ENCODE assay signal across 34 cellular contexts in the genomic region with DNA sequence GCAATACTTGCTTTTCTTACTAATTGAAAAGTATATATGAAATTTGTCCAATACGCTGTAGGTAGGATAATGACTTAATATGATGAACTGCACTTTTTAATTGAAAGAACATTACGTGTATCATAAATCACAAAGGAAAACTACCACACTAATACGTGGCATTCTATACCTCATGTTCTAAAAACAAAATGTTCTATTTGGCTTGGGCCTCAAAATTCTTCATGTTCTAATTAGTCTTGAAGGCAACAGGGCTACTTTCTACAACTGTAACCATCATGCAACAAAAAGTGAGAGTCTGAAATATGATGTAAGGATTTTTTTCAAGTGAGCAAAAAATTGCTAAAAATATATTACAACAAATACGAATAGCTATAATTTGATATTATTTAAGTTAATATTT. TPM values are rescaled to one million over a fixed set of nuclear protein-coding genes. Genes with fewer than 3 reads are reported as not detected.
"Had no signal": no experiment of that assay in that cellular context is flagged by ENCODE, and none has a peak within 500 bp of the region (broad histone marks: within the 10 kb centered on the region; RNA-seq: fewer than 3 reads in every experiment).

No MANE protein-coding gene starts in this region.

- H3K36me3 ChIP-seq: WERI-Rb-1 had no signal

- ATAC-seq: activated CD4-positive, alpha-beta T cell treated with anti-CD3 and anti-CD28 coated beads for 36 hours; activated CD4-positive, CD25-positive, alpha-beta regulatory T cell treated with anti-CD3 and anti-CD28 coated beads, Interleukin-2, amount 50 U/mL, for 24 hours; activated CD8-positive, alpha-beta memory T cell treated with anti-CD3 and anti-CD28 coated beads, Interleukin-2, amount 10 ng/mL, durations not matched to agents 7 days and 5 days; activated CD8-positive, alpha-beta T cell treated with anti-CD3 and anti-CD28 coated beads for 36 hours; activated CD8-positive, alpha-beta T cell treated with anti-CD3 and anti-CD28 coated beads, Interleukin-2, amount 10 ng/mL, durations not matched to agents 7 days and 5 days; T-cell; T-helper 17 cell; WTC11 had no signal

- H3K27ac ChIP-seq: VCaP, WERI-Rb-1 had no signal

- DNase-seq: activated B cell treated with CpG ODN at 0.5 μM for 24 hours; activated CD4-positive, alpha-beta memory T cell treated with anti-CD3 and anti-CD28 coated beads for 36 hours; activated CD4-positive, alpha-beta memory T cell treated with anti-CD3 and anti-CD28 coated beads, Interleukin-2, amount 10 ng/mL, durations not matched to agents 7 days and 5 days; activated CD4-positive, alpha-beta T cell treated with anti-CD3 and anti-CD28 coated beads for 1 hour; activated CD4-positive, alpha-beta T cell treated with anti-CD3 and anti-CD28 coated beads for 36 hours; activated CD4-positive, alpha-beta T cell treated with anti-CD3 and anti-CD28 coated beads for 4 hours; activated CD4-positive, alpha-beta T cell treated with anti-CD3 and anti-CD28 coated beads for 48 hours; activated CD4-positive, alpha-beta T cell treated with anti-CD3 and anti-CD28 coated beads, Interleukin-2, amount 10 ng/mL, durations not matched to agents 24 days and 14 days; activated CD4-positive, alpha-beta T cell treated with anti-CD3 and anti-CD28 coated beads, Interleukin-2, amount 10 ng/mL, durations not matched to agents 7 days and 5 days; activated CD4-positive, alpha-beta T cell treated with anti-CD3 and anti-CD28 coated beads, Interleukin-2, amount 50 U/mL, for 1 hour; activated CD4-positive, alpha-beta T cell treated with anti-CD3 and anti-CD28 coated beads, Interleukin-2, amount 50 U/mL, for 4 hours; activated CD4-positive, alpha-beta T cell treated with anti-CD3 and anti-CD28 coated beads, Interleukin-2, amount 50 U/mL, for 48 hours; activated CD4-positive, CD25-positive, alpha-beta regulatory T cell; activated CD4-positive, CD25-positive, alpha-beta regulatory T cell treated with anti-CD3 and anti-CD28 coated beads, Interleukin-2, amount 50 U/mL, for 72 hours; activated CD8-positive, alpha-beta memory T cell treated with anti-CD3 and anti-CD28 coated beads for 24 hours; activated CD8-positive, alpha-beta memory T cell treated with anti-CD3 and anti-CD28 coated beads, Interleukin-2, amount 10 ng/mL, durations not matched to agents 7 days and 5 days; activated CD8-positive, alpha-beta memory T cell treated with anti-CD3 and anti-CD28 coated beads, Interleukin-2, amount 50 U/mL, for 4 hours; activated CD8-positive, alpha-beta memory T cell treated with anti-CD3 and anti-CD28 coated beads, Interleukin-2, amount 50 U/mL, for 48 hours; activated CD8-positive, alpha-beta T cell treated with anti-CD3 and anti-CD28 coated beads for 36 hours; activated CD8-positive, alpha-beta T cell treated with anti-CD3 and anti-CD28 coated beads, Interleukin-2, amount 10 ng/mL, durations not matched to agents 7 days and 5 days; activated T-cell treated with anti-CD3 and anti-CD28 coated beads for 4 hours; T-cell; T-helper 1 cell; T-helper 17 cell; T-helper 2 cell; T-helper 9 cell; T1000; WERI-Rb-1 had no signal

RNA-seq across cellular contexts. Expression of gene THRB, which starts 19.8 kb away (rescaled TPM):
- total RNA-seq: activated CD4-positive, alpha-beta memory T cell treated with anti-CD3 and anti-CD28 coated beads for 36 hours; activated CD4-positive, alpha-beta memory T cell treated with anti-CD3 and anti-CD28 coated beads, Interleukin-2, amount 10 ng/mL, durations not matched to agents 7 days and 5 days; activated CD4-positive, alpha-beta T cell treated with anti-CD3 and anti-CD28 coated beads for 36 hours; activated CD4-positive, alpha-beta T cell treated with anti-CD3 and anti-CD28 coated beads, Interleukin-2, amount 10 ng/mL, durations not matched to agents 24 days and 14 days; activated CD4-positive, alpha-beta T cell treated with anti-CD3 and anti-CD28 coated beads, Interleukin-2, amount 10 ng/mL, durations not matched to agents 7 days and 5 days; activated CD8-positive, alpha-beta memory T cell treated with anti-CD3 and anti-CD28 coated beads for 36 hours; activated CD8-positive, alpha-beta memory T cell treated with anti-CD3 and anti-CD28 coated beads, Interleukin-2, amount 10 ng/mL, durations not matched to agents 7 days and 5 days; activated CD8-positive, alpha-beta T cell treated with anti-CD3 and anti-CD28 coated beads for 36 hours; activated CD8-positive, alpha-beta T cell treated with anti-CD3 and anti-CD28 coated beads, Interleukin-2, amount 10 ng/mL, durations not matched to agents 7 days and 5 days; T-helper 1 cell treated with Interleukin-12 subunit alpha and Interleukin-12 subunit beta and Interleukin-4 antibody, amounts not matched to agents 30 ng/mL and 1 ng/mL, for 36 hours; T-helper 2 cell treated with Interferon-gamma antibody and Interleukin-4, amounts not matched to agents 100 ng/mL and 5 ng/mL, for 36 hours had no signal
